ENCODE assay signal across 9 cellular contexts in the genomic region with DNA sequence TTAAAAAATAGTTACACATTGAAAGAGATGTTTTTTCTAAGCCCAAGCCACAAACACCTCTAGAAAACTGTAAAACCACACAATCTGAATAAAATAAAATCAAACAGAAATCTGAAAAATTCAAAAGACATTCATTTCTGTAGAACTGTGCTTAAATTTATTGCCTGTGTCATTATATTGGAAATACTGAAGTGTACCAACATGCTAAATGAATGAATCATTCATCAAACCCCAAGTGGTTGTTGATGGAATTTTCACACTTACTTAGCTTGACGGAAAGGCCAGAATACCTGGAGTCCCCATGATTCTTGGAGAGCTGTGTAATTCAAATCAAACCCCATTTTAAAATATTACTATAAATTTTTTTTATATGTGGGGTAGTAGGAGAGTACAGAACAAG. TPM values are rescaled to one million over a fixed set of nuclear protein-coding genes. Genes with fewer than 3 reads are reported as not detected.
DNase-seq lines count a peak whose midpoint lies in the region; ATAC-seq and TF ChIP-seq lines count a peak whose summit lies in the region.
"Had no signal": no experiment of that assay in that cellular context is flagged by ENCODE, and none has a peak within 500 bp of the region (broad histone marks: within the 10 kb centered on the region; RNA-seq: fewer than 3 reads in every experiment).

No MANE protein-coding gene starts in this region.

- intact Hi-C loops in IMR-90 (cut with micrococcal nuclease) (no loop called here), mammary epithelial cell (cut with micrococcal nuclease) (loop anchor here (5.0 to 10.0 kb wide), 4 partner anchors 55 to 947 kb away; a partner anchor contains a TSS)

- TF ChIP-seq RAD21 in IMR-90 (IDR thresholded peaks at IDR 0.05; ENCODE audit: low read length): no peak

- H3K4me3 ChIP-seq in IMR-90 (ENCODE audit: insufficient read depth, low read depth, low read length) (no peak overlapping the region), mammary epithelial cell (replicated peaks in 1 of 3; ENCODE audit: insufficient read depth in 1 of 3, low read depth in 2 of 3, low read length in 3 of 3) (peak overlapping the region; percentile 96 to 99 (median 98))

- peaks cover 7% of the 10 kb centered on the region; the same call in 1 of the 2 replicates for H3K9me1 ChIP-seq in IMR-90 (ENCODE audit: insufficient read depth, low read length)

- no peak overlapping the region for H3K9ac ChIP-seq in IMR-90 (ENCODE audit: low read depth, low read length)
- H3K9ac ChIP-seq in mammary epithelial cell (ENCODE audit: insufficient read depth, low read length): no peak overlapping the region

- no peak overlapping the region for H3K56ac ChIP-seq in IMR-90 (ENCODE audit: extremely low read depth, insufficient read depth, low read length)

- no TSS peak for BruUV-seq in IMR-90 (replicated peaks; lab: Mats Ljungman, UMichigan)
- BruUV-seq in mammary epithelial cell (replicated peaks; lab: Mats Ljungman, UMichigan): no TSS peak

- in situ Hi-C loops in IMR-90 (cut with MboI; ENCODE audit: low sequenced_read_pairs): loop anchor here (25.0 kb wide), 1 partner anchor 410 kb away; no protein-coding TSS in a partner anchor
- in situ Hi-C loops in mammary epithelial cell (cut with MboI; ENCODE audit: low sequenced_read_pairs in 2 of 2): loop anchor here in 1 of 2 donors (25.0 kb wide), 1 partner anchor 410 kb away; no protein-coding TSS in a partner anchor

- H2BK5ac ChIP-seq in IMR-90 (ENCODE audit: low read depth, low read length, poor library complexity, severe bottlenecking): no peak overlapping the region

- peak; percentile 52 for DNase-seq in COR-L47 (lab: John Stamatoyannopoulos, UW)
- no peak for DNase-seq in IMR-90
- DNase-seq in mammary epithelial cell: peak; percentile 73
- DNase-seq in AG20443 (ENCODE audit: low spot score): no peak
- no peak for DNase-seq in activated CD8-positive, alpha-beta memory T cell treated with anti-CD3 and anti-CD28 coated beads, Interleukin-2, amount 10 ng/mL, durations not matched to agents 7 days and 5 days
- no peak for DNase-seq in activated CD8-positive, alpha-beta memory T cell treated with anti-CD3 and anti-CD28 coated beads, Interleukin-2, amount 50 U/mL, for 48 hours
- DNase-seq: naive B cell had no signal

- H3K4me2 ChIP-seq in IMR-90 (ENCODE audit: low read depth, low read length) (peak overlapping the region; percentile 38; the same call in 1 of the 2 replicates), mammary epithelial cell (ENCODE audit: insufficient read depth, low read depth, low read length) (peak overlapping the region; percentile 85)

- POLR2A ChIA-PET in IMR-90 (lab: Charles Lee; ENCODE audit: unreplicated experiment): no interaction called here

- H3K36me3 Mint-ChIP-seq in nephron (ENCODE audit: low read depth): no peaks in the 10 kb centered on the region
- H3K36me3 Mint-ChIP-seq in activated CD8-positive, alpha-beta memory T cell treated with anti-CD3 and anti-CD28 coated beads, Interleukin-2, amount 10 ng/mL, durations not matched to agents 7 days and 5 days: no peaks in the 10 kb centered on the region
- H3K36me3 Mint-ChIP-seq: naive B cell had no signal

- WGBS in IMR-90 (ENCODE audit: extremely low coverage in 2 of 2, insufficient read length in 1 of 2), 2 experiments: no CpG with 5 or more reads among the region's 1 CpG
- 5% methylated on average over 1 of the region's 1 CpG for WGBS in mammary epithelial cell (ENCODE audit: low coverage, missing lambda C conversion rate)

- H2BK120ac ChIP-seq in IMR-90 (ENCODE audit: low read depth, low read length): no peak overlapping the region

- H4K8ac ChIP-seq in IMR-90 (ENCODE audit: low read depth in 2 of 2, low read length in 2 of 2): no peak overlapping the region

- no peaks in the 10 kb centered on the region for H3K9me3 Mint-ChIP-seq in nephron
- no peaks in the 10 kb centered on the region for H3K9me3 Mint-ChIP-seq in activated CD8-positive, alpha-beta memory T cell treated with anti-CD3 and anti-CD28 coated beads, Interleukin-2, amount 10 ng/mL, durations not matched to agents 7 days and 5 days (ENCODE audit: low read depth)

- TF ChIP-seq POLR2A in IMR-90 (IDR thresholded peaks at IDR 0.05; ENCODE audit: low read depth, low read length): no peak

- H3K27ac ChIP-seq in IMR-90 (ENCODE audit: insufficient read depth, low read length) (no peak overlapping the region), mammary epithelial cell (ENCODE audit: insufficient read depth, low read depth, low read length) (peak overlapping the region; percentile 31)

- H3K4ac ChIP-seq in IMR-90 (ENCODE audit: low read depth, low read length): no peak overlapping the region

- peaks cover 81% of the 10 kb centered on the region for H3K27me3 Mint-ChIP-seq in nephron (ENCODE audit: low read depth)
- H3K27me3 Mint-ChIP-seq in activated CD8-positive, alpha-beta memory T cell treated with anti-CD3 and anti-CD28 coated beads, Interleukin-2, amount 10 ng/mL, durations not matched to agents 7 days and 5 days: peaks cover 52% of the 10 kb centered on the region

- H3K18ac ChIP-seq in IMR-90 (ENCODE audit: low read depth, low read length): no peak overlapping the region

- H3K4me1 ChIP-seq in IMR-90 (ENCODE audit: control insufficient read depth, insufficient read depth, low read length): peaks cover 13% of the 10 kb centered on the region
- H3K4me1 ChIP-seq in mammary epithelial cell (ENCODE audit: insufficient read depth, low read length): peaks cover 29% of the 10 kb centered on the region

- H3K79me2 ChIP-seq in mammary epithelial cell (ENCODE audit: insufficient read depth, low read length): peaks cover 76% of the 10 kb centered on the region

- no peak for ATAC-seq in IMR-90 (ENCODE audit: low read depth)
- no peak for ATAC-seq in activated CD8-positive, alpha-beta memory T cell treated with anti-CD3 and anti-CD28 coated beads, Interleukin-2, amount 10 ng/mL, durations not matched to agents 7 days and 5 days
- no peak for ATAC-seq in HG02973 (IDR thresholded peaks at IDR 0.05; ENCODE audit: unreplicated experiment)

- H4K20me1 ChIP-seq in IMR-90 (ENCODE audit: insufficient read depth, low read length): peaks cover 33% of the 10 kb centered on the region
- no peaks in the 10 kb centered on the region for H4K20me1 ChIP-seq in mammary epithelial cell (ENCODE audit: insufficient read depth, low read length)

- peaks cover 36% of the 10 kb centered on the region for H3K4me1 Mint-ChIP-seq in nephron
- peaks cover 8% of the 10 kb centered on the region for H3K4me1 Mint-ChIP-seq in activated CD8-positive, alpha-beta memory T cell treated with anti-CD3 and anti-CD28 coated beads, Interleukin-2, amount 10 ng/mL, durations not matched to agents 7 days and 5 days

- no peak overlapping the region for H4K5ac ChIP-seq in IMR-90 (ENCODE audit: low read depth, low read length)

- H2AFZ ChIP-seq in IMR-90 (replicated peaks; ENCODE audit: low read length, poor library complexity) (no peak overlapping the region), mammary epithelial cell (ENCODE audit: low read depth, low read length) (no peak overlapping the region)

- no peak overlapping the region for H3K27ac Mint-ChIP-seq in nephron
- no peak overlapping the region for H3K27ac Mint-ChIP-seq in activated CD8-positive, alpha-beta memory T cell treated with anti-CD3 and anti-CD28 coated beads, Interleukin-2, amount 10 ng/mL, durations not matched to agents 7 days and 5 days

- H3K4me3 Mint-ChIP-seq in nephron: peak overlapping the region; percentile 35 to 59 (median 52)
- H3K4me3 Mint-ChIP-seq in activated CD8-positive, alpha-beta memory T cell treated with anti-CD3 and anti-CD28 coated beads, Interleukin-2, amount 10 ng/mL, durations not matched to agents 7 days and 5 days: no peak overlapping the region
- H3K4me3 Mint-ChIP-seq: naive B cell had no signal

- no peak overlapping the region for H2BK20ac ChIP-seq in IMR-90 (ENCODE audit: low read depth, low read length)

- H3K79me1 ChIP-seq in IMR-90 (ENCODE audit: low read depth in 1 of 2, low read length in 2 of 2): peaks cover 7 to 43% of the 10 kb centered on the region in 2 experiments; a peak in 2 of 4 replicates

- no peak overlapping the region for H2AK5ac ChIP-seq in IMR-90 (ENCODE audit: low read depth, low read length)

- H2AK9ac ChIP-seq in IMR-90 (replicated peaks; ENCODE audit: low read depth, low read length, poor library complexity): no peak overlapping the region

- dilution Hi-C loops in IMR-90 (cut with HindIII; ENCODE audit: low sequenced_read_pairs, unreplicated experiment) (loop anchor here (25.0 kb wide), 1 partner anchor 410 kb away; no protein-coding TSS in a partner anchor), mammary epithelial cell (cut with HindIII; ENCODE audit: low sequenced_read_pairs) (no loop called here)

- no peak overlapping the region for H2BK15ac ChIP-seq in IMR-90 (ENCODE audit: low read depth, low read length)

- TF ChIP-seq CTCF in IMR-90 (conservative IDR thresholded peaks at IDR 0.05; ENCODE audit: low read depth, low read length) (no peak), mammary epithelial cell (conservative IDR thresholded peaks at IDR 0.05 in 1 of 2, IDR thresholded peaks at IDR 0.05 in 1 of 2; ENCODE audit: extremely low read depth in 1 of 2, insufficient read depth in 1 of 2, low read depth in 1 of 2, low read length in 2 of 2) (peak; percentile 46 to 49), nephron (IDR thresholded peaks at IDR 0.05; ENCODE audit: unreplicated experiment in 3 of 3) (no peak)

- H3K27me3 ChIP-seq in IMR-90 (ENCODE audit: control insufficient read depth, insufficient read depth, low read length): no peaks in the 10 kb centered on the region
- H3K27me3 ChIP-seq in mammary epithelial cell (ENCODE audit: insufficient read depth, low read length): no peaks in the 10 kb centered on the region

- H3K23ac ChIP-seq in IMR-90 (ENCODE audit: low read depth, low read length): no peak overlapping the region

- H4K91ac ChIP-seq in IMR-90 (ENCODE audit: insufficient read depth, low read depth, low read length): no peak overlapping the region

- no peak overlapping the region for H3K14ac ChIP-seq in IMR-90 (replicated peaks; ENCODE audit: low read depth, low read length)

- H3K9me3 ChIP-seq in IMR-90 (ENCODE audit: control insufficient read depth, insufficient read depth, low read length): no peaks in the 10 kb centered on the region
- no peaks in the 10 kb centered on the region for H3K9me3 ChIP-seq in mammary epithelial cell (replicated peaks; ENCODE audit: insufficient read depth, low read length)

- CTCF ChIA-PET in IMR-90 (lab: Yijun Ruan, JAX) (interaction anchor here (0.7 kb wide), 1 partner anchor 55 kb away, joined by 3 read pairs; no protein-coding TSS in a partner anchor), mammary epithelial cell (lab: Charles Lee; ENCODE audit: low non-redundant PET) (no interaction called here)
- CTCF ChIA-PET in activated CD8-positive, alpha-beta memory T cell treated with anti-CD3 and anti-CD28 coated beads, Interleukin-2, amount 10 ng/mL, durations not matched to agents 7 days and 5 days (lab: Charles Lee): no interaction called here

- H3K36me3 ChIP-seq in IMR-90 (ENCODE audit: control insufficient read depth, insufficient read depth, low read length) (peaks cover 2% of the 10 kb centered on the region; the same call in 1 of the 2 replicates), mammary epithelial cell (ENCODE audit: insufficient read depth, low read length) (no peaks in the 10 kb centered on the region)

RNA-seq across cellular contexts. Expression of a gene that starts 2.7 kb away (rescaled TPM):
- 87.5 and 117 TPM in 2 replicates for total RNA-seq in IMR-90 (2012; rRNA removed)
- polyA plus RNA-seq in IMR-90 (2012; rRNA removed): 11.1 and 14.5 TPM in 2 replicates
- polyA plus RNA-seq in IMR-90 (2012; cell fraction: cytosol; rRNA removed): 5.2 and 8.9 TPM in 2 replicates
- 1.7 and 8.7 TPM in 2 replicates for polyA plus RNA-seq in IMR-90 (2012; cell fraction: nucleus; rRNA removed; ENCODE audit: low replicate concordance)
- total RNA-seq in mammary epithelial cell: 10 to 100 TPM; 26.2 to 45.3 TPM
- 15.0 TPM for polyA plus RNA-seq in mammary epithelial cell
- 30.2 TPM for polyA minus RNA-seq in mammary epithelial cell
- total RNA-seq in activated CD8-positive, alpha-beta memory T cell treated with anti-CD3 and anti-CD28 coated beads, Interleukin-2, amount 10 ng/mL, durations not matched to agents 7 days and 5 days: under 1 TPM in 1 of 2 experiments, not detected in 1; 0.14 TPM

Comparison
In these comparisons a context has a peak if more than half of its experiments do, and no peak if none do; other contexts are left out.
1. DNase-seq: peak in COR-L47 (single experiment) and mammary epithelial cell (single experiment); none in IMR-90 (single experiment), AG20443 (single experiment), activated CD8-positive, alpha-beta memory T cell treated with anti-CD3 and anti-CD28 coated beads, Interleukin-2, amount 10 ng/mL, durations not matched to agents 7 days and 5 days (single experiment) and activated CD8-positive, alpha-beta memory T cell treated with anti-CD3 and anti-CD28 coated beads, Interleukin-2, amount 50 U/mL, for 48 hours (single experiment).
2. CTCF ChIP-seq: peak in mammary epithelial cell (2 of 2); none in IMR-90 (single experiment) and nephron (0 of 3).
3. RNA of a gene that starts 2.7 kb away (total RNA-seq): 87.5 to 117 TPM in IMR-90 and 26.2 to 45.3 TPM in mammary epithelial cell; 0.14 TPM in activated CD8-positive, alpha-beta memory T cell treated with anti-CD3 and anti-CD28 coated beads, Interleukin-2, amount 10 ng/mL, durations not matched to agents 7 days and 5 days; every median in the first group is over 10 times any median in the second.